27 cellular contexts compared by ENCODE assay signal in genomic region chr18:31044926-31045325, GRCh38. TPM values are rescaled to one million over a fixed set of nuclear protein-coding genes. Genes with fewer than 3 reads are reported as not detected.
A peak's percentile ranks its signal among the peaks of the same experiment; 100 is the strongest.
DNase-seq lines count a peak whose midpoint lies in the region; ATAC-seq, FAIRE-seq and TF ChIP-seq lines count a peak whose summit lies in the region.
"Had no signal": no experiment of that assay in that cellular context is flagged by ENCODE, and none has a peak within 500 bp of the region (broad histone marks: within the 10 kb centered on the region; RNA-seq: fewer than 3 reads in every experiment).

No MANE protein-coding gene starts in this region.

- CTCF ChIA-PET in activated CD4-positive, alpha-beta T cell treated with anti-CD3 and anti-CD28 coated beads, Interleukin-2, amount 10 ng/mL, durations not matched to agents 7 days and 5 days (lab: Charles Lee) = no interaction called here

- no peaks in the 10 kb centered on the region for H3K9me3 Mint-ChIP-seq in activated CD4-positive, alpha-beta T cell treated with anti-CD3 and anti-CD28 coated beads, Interleukin-2, amount 10 ng/mL, durations not matched to agents 7 days and 5 days

- TF ChIP-seq CTCF in RWPE2 (IDR thresholded peaks at IDR 0.05; ENCODE audit: poor library complexity, severe bottlenecking) (no peak), kidney (IDR thresholded peaks at IDR 0.05; ENCODE audit: borderline replicate concordance, extremely low read depth, insufficient read depth) (no peak)

- no peak overlapping the region for H3K27ac Mint-ChIP-seq in activated CD4-positive, alpha-beta T cell treated with anti-CD3 and anti-CD28 coated beads, Interleukin-2, amount 10 ng/mL, durations not matched to agents 7 days and 5 days
- H3K27ac Mint-ChIP-seq: CD4-positive, CD25-positive, alpha-beta regulatory T cell; HFFc6; IgD-negative memory B cell had no signal

- H3K4me3 ChIP-seq in RWPE2 (ENCODE audit: severe bottlenecking) (no peak overlapping the region), kidney (ENCODE audit: low read length in 2 of 2) (no peak overlapping the region)
- H3K4me3 ChIP-seq: BLaER1, GM23248 had no signal

- peaks cover 6% of the 10 kb centered on the region for H3K4me1 Mint-ChIP-seq in activated CD4-positive, alpha-beta T cell treated with anti-CD3 and anti-CD28 coated beads, Interleukin-2, amount 10 ng/mL, durations not matched to agents 7 days and 5 days
- H3K4me1 Mint-ChIP-seq: CD4-positive, CD25-positive, alpha-beta regulatory T cell; IgD-negative memory B cell had no signal

- H3K9me3 ChIP-seq in RWPE2 (ENCODE audit: severe bottlenecking) (no peaks in the 10 kb centered on the region), kidney (ENCODE audit: control insufficient read depth in 1 of 2, low read length in 2 of 2) (no peaks in the 10 kb centered on the region)

- no peaks in the 10 kb centered on the region for H3K36me3 ChIP-seq in RWPE2 (ENCODE audit: low read depth)
- no peaks in the 10 kb centered on the region for H3K36me3 ChIP-seq in kidney (ENCODE audit: control insufficient read depth in 1 of 2, insufficient read depth in 2 of 2, low read length in 2 of 2)
- H3K36me3 ChIP-seq: BLaER1 had no signal

- H3K27ac ChIP-seq in RWPE2 (ENCODE audit: poor library complexity, severe bottlenecking) (peak overlapping the region; percentile 40), kidney (ENCODE audit: low read depth in 2 of 2, low read length in 2 of 2) (no peak overlapping the region)
- H3K27ac ChIP-seq: BLaER1, GM23248, KMS-11 had no signal

- FAIRE-seq in endometrium (lab: Jason Lieb, UNC) = peak; percentile 41
- FAIRE-seq in kidney (lab: Jason Lieb, UNC) = peak; percentile 41
- FAIRE-seq: GM18507 had no signal

- no peaks in the 10 kb centered on the region for H3K36me3 Mint-ChIP-seq in activated CD4-positive, alpha-beta T cell treated with anti-CD3 and anti-CD28 coated beads, Interleukin-2, amount 10 ng/mL, durations not matched to agents 7 days and 5 days (ENCODE audit: low read depth)
- H3K36me3 Mint-ChIP-seq: CD4-positive, CD25-positive, alpha-beta regulatory T cell had no signal

- H3K4me3 Mint-ChIP-seq in activated CD4-positive, alpha-beta T cell treated with anti-CD3 and anti-CD28 coated beads, Interleukin-2, amount 10 ng/mL, durations not matched to agents 7 days and 5 days = no peak overlapping the region
- H3K4me3 Mint-ChIP-seq: CD4-positive, CD25-positive, alpha-beta regulatory T cell; HFFc6; IgD-negative memory B cell had no signal

- DNase-seq in ELR (ENCODE audit: low read depth) (peak; percentile 47), RWPE2 (ENCODE audit: low spot score) (no peak), kidney (no peak)
- DNase-seq in activated CD4-positive, alpha-beta T cell treated with anti-CD3 and anti-CD28 coated beads, Interleukin-2, amount 10 ng/mL, durations not matched to agents 7 days and 5 days = no peak
- DNase-seq in stimulated activated CD4-positive, alpha-beta T cell treated with anti-CD3 and anti-CD28 coated beads, Interleukin-15, amount 100 ng/mL, for 24 hours = no peak
- DNase-seq: CD4-positive, CD25-positive, alpha-beta regulatory T cell; DMS153; DND-41; GM23248; H7; HFFc6; MM.1S; NCI-H2029; NCI-H446 treated with DMSO at 0.1 percent for 48 hours; NCI-H526; NCI-H82; NK-92 treated with Interleukin-12 subunit alpha and Interleukin-12 subunit beta, amount 100 ng/mL, for 24 hours; RPMI8226; SHP77 treated with DMSO at 0.1 percent for 48 hours had no signal

- intact Hi-C loops in kidney (cut with DNase I) = no loop called here

- H3K27me3 Mint-ChIP-seq in activated CD4-positive, alpha-beta T cell treated with anti-CD3 and anti-CD28 coated beads, Interleukin-2, amount 10 ng/mL, durations not matched to agents 7 days and 5 days = peaks cover 38% of the 10 kb centered on the region

- POLR2A ChIA-PET in activated CD4-positive, alpha-beta T cell treated with anti-CD3 and anti-CD28 coated beads, Interleukin-2, amount 10 ng/mL, durations not matched to agents 7 days and 5 days (lab: Charles Lee) = no interaction called here

- H3K4me1 ChIP-seq in RWPE2 (ENCODE audit: insufficient read depth, poor library complexity, severe bottlenecking) (peaks cover 45% of the 10 kb centered on the region), kidney (ENCODE audit: control insufficient read depth in 1 of 2, insufficient read depth in 1 of 2, low read depth in 1 of 2, low read length in 2 of 2) (peaks cover 0 to 3% of the 10 kb centered on the region in 2 donors)

- ATAC-seq in RWPE2 (ENCODE audit: low read depth) (no peak), GM21526 (IDR thresholded peaks at IDR 0.05; ENCODE audit: low FRiP score, unreplicated experiment) (no peak)

- H3K9ac ChIP-seq in kidney (ENCODE audit: low read length in 2 of 2) = no peak overlapping the region
- H3K9ac ChIP-seq: BLaER1, GM23248, KMS-11 had no signal

- no peaks in the 10 kb centered on the region for H3K27me3 ChIP-seq in RWPE2 (ENCODE audit: insufficient read depth, poor library complexity, severe bottlenecking)
- H3K27me3 ChIP-seq: BLaER1 had no signal

RNA-seq across cellular contexts. Expression of gene DSC3, which starts 2.4 kb away (rescaled TPM):
- total RNA-seq in kidney = not detected
- not detected for polyA plus RNA-seq in kidney (ENCODE audit: insufficient read depth, low read depth, low replicate concordance)
- not detected for total RNA-seq in activated CD4-positive, alpha-beta T cell treated with anti-CD3 and anti-CD28 coated beads, Interleukin-2, amount 10 ng/mL, durations not matched to agents 7 days and 5 days
- total RNA-seq: A172; CD4-positive, CD25-positive, alpha-beta regulatory T cell; GM23248; HFFc6 had no signal
- polyA plus RNA-seq: CD4-positive, CD25-positive, alpha-beta regulatory T cell; GM23248; IgD-negative memory B cell had no signal

RNA-seq across cellular contexts. Expression of gene DSC2, which starts 57.3 kb away (rescaled TPM):
- total RNA-seq in kidney = 19.8 TPM
- 4.1 TPM for polyA plus RNA-seq in kidney (ENCODE audit: insufficient read depth, low read depth, low replicate concordance)
- total RNA-seq in activated CD4-positive, alpha-beta T cell treated with anti-CD3 and anti-CD28 coated beads, Interleukin-2, amount 10 ng/mL, durations not matched to agents 7 days and 5 days = not detected
- total RNA-seq: A172; CD4-positive, CD25-positive, alpha-beta regulatory T cell; GM23248; HFFc6 had no signal
- polyA plus RNA-seq: AG04450; CD4-positive, CD25-positive, alpha-beta regulatory T cell; GM23248; IgD-negative memory B cell had no signal

Comparison
In these comparisons a context has a peak if more than half of its experiments do, and no peak if none do; other contexts are left out.
1. RNA of gene DSC2, which starts 57.3 kb away (total RNA-seq): 19.8 TPM in kidney (single experiment); not detected in activated CD4-positive, alpha-beta T cell treated with anti-CD3 and anti-CD28 coated beads, Interleukin-2, amount 10 ng/mL, durations not matched to agents 7 days and 5 days; every median in the first group is over 10 times any median in the second.